Comparison of ENCODE assay signal across 19 cellular contexts in the genomic region with DNA sequence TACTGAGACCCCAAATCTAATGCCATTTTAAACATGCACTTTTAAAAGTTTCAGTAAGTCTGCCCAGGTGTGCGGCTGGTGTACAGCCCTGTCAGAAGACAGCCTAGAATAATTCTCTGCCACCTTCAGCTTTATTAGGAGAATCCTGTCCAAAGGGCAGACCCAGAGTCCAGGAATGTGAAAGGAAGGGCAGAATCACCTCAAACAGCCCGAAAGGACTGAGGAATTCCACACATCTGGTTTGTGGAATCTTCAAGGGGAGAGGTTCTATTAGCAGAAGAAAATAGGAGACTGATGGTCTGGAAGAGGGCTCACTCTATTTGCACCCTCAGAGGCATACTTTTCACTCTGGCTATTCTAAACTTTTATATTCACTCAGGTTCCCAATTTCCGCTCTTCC. TPM values are rescaled to one million over a fixed set of nuclear protein-coding genes. Genes with fewer than 3 reads are reported as not detected.
"Had no signal": no experiment of that assay in that cellular context is flagged by ENCODE, and none has a peak within 500 bp of the region (broad histone marks: within the 10 kb centered on the region; RNA-seq: fewer than 3 reads in every experiment).

No MANE protein-coding gene starts in this region.

- H3K27me3 ChIP-seq: colonic mucosa, left lung, sigmoid colon, upper lobe of left lung, uterus had no signal

- ATAC-seq: left lung; lower lobe of right lung; naive thymus-derived CD4-positive, alpha-beta T cell had no signal

- H3K36me3 Mint-ChIP-seq: naive thymus-derived CD4-positive, alpha-beta T cell had no signal

- DNase-seq: colonic mucosa; effector CD4-positive, alpha-beta T cell; foreskin melanocyte; head of caudate nucleus; hippocampal formation; left lung; naive thymus-derived CD4-positive, alpha-beta T cell; nephron progenitor cell; posterior cingulate gyrus; sigmoid colon; stimulated activated CD4-positive, alpha-beta T cell treated with anti-CD3 and anti-CD28 coated beads, Interleukin-12 subunit alpha, Interleukin-12 subunit beta, amount 100 ng/mL, for 4 hours; stimulated activated CD4-positive, alpha-beta T cell treated with anti-CD3 and anti-CD28 coated beads, Interleukin-2, amount 100 ng/mL, for 48 hours; stimulated activated naive CD4-positive, alpha-beta T cell treated with Interleukin-2 at 50 U/mL for 16 hours; upper lobe of left lung; uterus had no signal

- H3K4me3 Mint-ChIP-seq: memory B cell; naive thymus-derived CD4-positive, alpha-beta T cell; nephron progenitor cell had no signal

- H3K27ac ChIP-seq: colonic mucosa, left lung, lower lobe of right lung, sigmoid colon, skin epidermis, upper lobe of left lung had no signal

- H3K36me3 ChIP-seq: colonic mucosa, left lung, lower lobe of right lung, sigmoid colon, upper lobe of left lung, uterus had no signal

- H3K4me3 ChIP-seq: colonic mucosa, left lung, lower lobe of right lung, sigmoid colon, skin epidermis, upper lobe of left lung, uterus had no signal

- FAIRE-seq: islet of Langerhans had no signal

- H3K27ac Mint-ChIP-seq: memory B cell; naive thymus-derived CD4-positive, alpha-beta T cell; nephron progenitor cell had no signal

- H3K9me3 Mint-ChIP-seq: memory B cell; naive thymus-derived CD4-positive, alpha-beta T cell had no signal

- H3K9me3 ChIP-seq: colonic mucosa, left lung, lower lobe of right lung, sigmoid colon, upper lobe of left lung, uterus had no signal

RNA-seq across cellular contexts. Expression of a gene that starts 46.6 kb away (rescaled TPM):
- polyA plus RNA-seq: naive thymus-derived CD4-positive, alpha-beta T cell had no signal
